9 cellular contexts compared by ENCODE assay signal in genomic region chr2:155368934-155369333, GRCh38.
DNase-seq lines count a peak whose midpoint lies in the region; TF ChIP-seq lines count a peak whose summit lies in the region.
"Had no signal": no experiment of that assay in that cellular context is flagged by ENCODE, and none has a peak within 500 bp of the region (broad histone marks: within the 10 kb centered on the region; RNA-seq: fewer than 3 reads in every experiment).

No MANE protein-coding gene starts in this region.

- peak overlapping the region in 1 of 5 experiments; percentile 87 for H3K27ac Mint-ChIP-seq in brain
- H3K27ac Mint-ChIP-seq: activated CD4-positive, alpha-beta T cell treated with anti-CD3 and anti-CD28 coated beads, Interleukin-2, amount 10 ng/mL, durations not matched to agents 7 days and 5 days had no signal

- H3K9me3 Mint-ChIP-seq in brain, result peaks cover 0 to 3% (median 0%) of the 10 kb centered on the region in 5 experiments
- H3K9me3 Mint-ChIP-seq: activated CD4-positive, alpha-beta T cell treated with anti-CD3 and anti-CD28 coated beads, Interleukin-2, amount 10 ng/mL, durations not matched to agents 7 days and 5 days had no signal

- DNase-seq in NCI-H1436 (lab: John Stamatoyannopoulos, UW) (peak; percentile 29), NCI-H1436 treated with DMSO at 0.1 percent for 48 hours (lab: John Stamatoyannopoulos, UW) (no peak), NCI-H1105 (lab: John Stamatoyannopoulos, UW) (peak; percentile 14), renal cortical epithelial cell (ENCODE audit: low read depth) (peak; percentile 24), retina (no peak), activated gamma-delta T cell (lab: John Stamatoyannopoulos, UW) (no peak), cortex of kidney (lab: John Stamatoyannopoulos, UW) (no peak)
- DNase-seq: activated CD4-positive, alpha-beta T cell treated with anti-CD3 and anti-CD28 coated beads, Interleukin-2, amount 10 ng/mL, durations not matched to agents 7 days and 5 days had no signal

- TF ChIP-seq CTCF in brain (conservative IDR thresholded peaks at IDR 0.05), result peak; percentile 51 to 62

- H3K27me3 Mint-ChIP-seq in brain, result peaks cover 4% of the 10 kb centered on the region
- H3K27me3 Mint-ChIP-seq: activated CD4-positive, alpha-beta T cell treated with anti-CD3 and anti-CD28 coated beads, Interleukin-2, amount 10 ng/mL, durations not matched to agents 7 days and 5 days had no signal

- H3K36me3 Mint-ChIP-seq in brain, result no peaks in the 10 kb centered on the region

- no peaks in the 10 kb centered on the region for H3K4me1 Mint-ChIP-seq in brain
- H3K4me1 Mint-ChIP-seq: activated CD4-positive, alpha-beta T cell treated with anti-CD3 and anti-CD28 coated beads, Interleukin-2, amount 10 ng/mL, durations not matched to agents 7 days and 5 days had no signal

- no peak overlapping the region for H3K4me3 Mint-ChIP-seq in brain
- H3K4me3 Mint-ChIP-seq: activated CD4-positive, alpha-beta T cell treated with anti-CD3 and anti-CD28 coated beads, Interleukin-2, amount 10 ng/mL, durations not matched to agents 7 days and 5 days had no signal

Comparison
In these comparisons a context has a peak if more than half of its experiments do, and no peak if none do; other contexts are left out.
1. DNase-seq: peak in NCI-H1436 (single experiment), NCI-H1105 (single experiment) and renal cortical epithelial cell (single experiment); none in NCI-H1436 treated with DMSO at 0.1 percent for 48 hours (single experiment), retina (single experiment), activated gamma-delta T cell (single experiment) and cortex of kidney (single experiment).